In genomic region chr11:14860511-14860910, GRCh38 we compare ENCODE assay signal across 2 cellular contexts.
A peak's percentile ranks its signal among the peaks of the same experiment; 100 is the strongest.
TF ChIP-seq lines count a peak whose summit lies in the region.

No MANE protein-coding gene starts in this region.

TF ChIP-seq in A549, 52 proteins besides CTCF, POLR2A, EP300 and RAD21 (continued from another document):
- TF ChIP-seq FOSB (CRISPR knock-in tag; IDR thresholded peaks at IDR 0.05) (no peak), RARB (CRISPR knock-in tag; IDR thresholded peaks at IDR 0.05) (no peak), ELK1 (IDR thresholded peaks at IDR 0.05; ENCODE audit: low read depth, low read length) (no peak), HEYL (CRISPR knock-in tag; IDR thresholded peaks at IDR 0.05) (no peak), MAFK (IDR thresholded peaks at IDR 0.05; ENCODE audit: partially characterized antibody) (peak; percentile 61)

TF ChIP-seq in K562, 482 proteins besides CTCF, POLR2A, EP300 and RAD21 (continued from another document):
- TF ChIP-seq MAFK (IDR thresholded peaks at IDR 0.05; ENCODE audit: low read length) (peak; percentile 51; the same call in 1 of the 2 replicates), ETS2 (tag; IDR thresholded peaks at IDR 0.05; ENCODE audit: borderline replicate concordance, poor library complexity, severe bottlenecking) (no peak), STAT6 (CRISPR knock-in tag; IDR thresholded peaks at IDR 0.05) (no peak), TAF15 (IDR thresholded peaks at IDR 0.05; ENCODE audit: low read depth, low read length) (no peak), ZNF121 (CRISPR knock-in tag; conservative IDR thresholded peaks at IDR 0.05) (no peak), FOXK1 (CRISPR knock-in tag; IDR thresholded peaks at IDR 0.05; ENCODE audit: borderline replicate concordance) (no peak), CBX1 (IDR thresholded peaks at IDR 0.05; ENCODE audit: low read depth) (no peak), C11orf30 (IDR thresholded peaks at IDR 0.05; ENCODE audit: low read depth) (peak; percentile 83), WHSC1 (IDR thresholded peaks at IDR 0.05; ENCODE audit: low read length) (no peak), ZNF316 (IDR thresholded peaks at IDR 0.05) (peak; percentile 90), ZBTB17 (CRISPR knock-in tag; IDR thresholded peaks at IDR 0.05) (no peak), MAFG (tag; conservative IDR thresholded peaks at IDR 0.05) (peak; percentile 47; the same call in 1 of the 2 replicates), MAFF (IDR thresholded peaks at IDR 0.05; ENCODE audit: low read length) (peak; percentile 41; the same call in 1 of the 2 replicates), HDAC8 (tag; IDR thresholded peaks at IDR 0.05) (no peak), E4F1 (CRISPR knock-in tag; IDR thresholded peaks at IDR 0.05; ENCODE audit: borderline replicate concordance) (no peak)
TF ChIP-seq in K562: peak in this region for 5.
